Comparison of ENCODE assay signal across 24 cellular contexts in genomic region chr14:92499216-92499615, GRCh38.
"Had no signal": no experiment of that assay in that cellular context is flagged by ENCODE, and none has a peak within 500 bp of the region (broad histone marks: within the 10 kb centered on the region; RNA-seq: fewer than 3 reads in every experiment).

No MANE protein-coding gene starts in this region.

- FAIRE-seq: astrocyte had no signal

- DNase-seq: activated CD4-positive, alpha-beta T cell treated with anti-CD3 and anti-CD28 coated beads for 4 hours; activated CD8-positive, alpha-beta T cell treated with anti-CD3 and anti-CD28 coated beads for 36 hours; activated gamma-delta T cell; activated naive CD4-positive, alpha-beta T cell treated with anti-CD3 and anti-CD28 coated beads for 36 hours; activated T-cell treated with anti-CD3 and anti-CD28 coated beads for 4 hours; amygdala; KG1; NCI-H1092; NCI-H1417; NCI-H1694; NCI-H2029; NCI-H2107; NCI-H2171 treated with DMSO at 0.1 percent for 48 hours; NCI-H345; NCI-H510A treated with DMSO at 0.1 percent for 48 hours; Peyer's patch; SHP77; SW 1271 had no signal

- H3K36me3 ChIP-seq: Peyer's patch, SJSA1 had no signal

- H3K4me1 ChIP-seq: Peyer's patch had no signal

- H3K4me3 ChIP-seq: Peyer's patch, SJSA1 had no signal

- ATAC-seq: activated CD4-positive, CD25-positive, alpha-beta regulatory T cell treated with anti-CD3 and anti-CD28 coated beads, Interleukin-2, amount 50 U/mL, for 24 hours; activated CD8-positive, alpha-beta T cell treated with anti-CD3 and anti-CD28 coated beads for 36 hours; activated T-helper 17 cell treated with anti-CD3 and anti-CD28 coated beads, Interleukin-2, amount 50 U/mL, for 72 hours; SK-N-SH treated with all-trans-retinoic acid at 6 μM for 48 hours had no signal

- H3K27ac ChIP-seq: Peyer's patch, RWPE1, SJSA1 had no signal

- H3K9me3 ChIP-seq: Peyer's patch, SJSA1 had no signal
